In the genomic region with DNA sequence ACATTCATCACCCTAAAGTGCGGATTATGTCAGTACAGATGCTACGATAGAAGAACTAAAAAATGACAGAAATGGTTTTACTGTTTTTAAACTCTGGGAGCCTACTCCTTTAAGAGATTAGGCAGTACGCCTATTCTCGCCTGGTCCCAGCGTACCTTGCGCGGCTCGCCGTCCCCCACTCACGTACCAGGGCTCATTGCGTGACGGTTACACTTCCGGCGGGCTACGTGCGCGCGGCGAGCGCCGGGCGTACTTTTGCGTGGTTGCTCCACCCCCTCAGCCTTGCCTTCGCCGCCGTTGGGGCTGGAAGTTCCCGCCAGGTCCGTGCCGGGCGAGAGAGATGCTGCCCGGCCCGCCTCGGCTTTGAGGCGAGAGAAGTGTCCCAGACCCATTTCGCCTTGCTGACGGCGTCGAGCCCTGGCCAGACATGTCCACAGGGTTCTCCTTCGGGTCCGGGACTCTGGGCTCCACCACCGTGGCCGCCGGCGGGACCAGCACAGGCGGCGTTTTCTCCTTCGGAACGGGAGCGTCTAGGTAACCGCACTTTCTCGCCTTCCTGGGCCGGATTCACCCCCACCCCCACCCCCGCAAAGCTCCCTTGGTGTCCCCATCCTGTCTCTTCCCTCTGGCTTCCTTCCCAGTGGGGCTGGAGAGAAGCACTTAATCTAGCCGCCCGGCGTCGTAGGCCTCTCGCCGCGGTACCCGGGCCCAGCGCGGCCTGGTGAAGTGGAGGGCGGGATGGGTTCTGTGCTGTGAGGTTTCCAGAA, we compare ENCODE assay signal across 1 cellular context.
TF ChIP-seq lines count a peak whose summit lies in the region.

A gene with protein sequence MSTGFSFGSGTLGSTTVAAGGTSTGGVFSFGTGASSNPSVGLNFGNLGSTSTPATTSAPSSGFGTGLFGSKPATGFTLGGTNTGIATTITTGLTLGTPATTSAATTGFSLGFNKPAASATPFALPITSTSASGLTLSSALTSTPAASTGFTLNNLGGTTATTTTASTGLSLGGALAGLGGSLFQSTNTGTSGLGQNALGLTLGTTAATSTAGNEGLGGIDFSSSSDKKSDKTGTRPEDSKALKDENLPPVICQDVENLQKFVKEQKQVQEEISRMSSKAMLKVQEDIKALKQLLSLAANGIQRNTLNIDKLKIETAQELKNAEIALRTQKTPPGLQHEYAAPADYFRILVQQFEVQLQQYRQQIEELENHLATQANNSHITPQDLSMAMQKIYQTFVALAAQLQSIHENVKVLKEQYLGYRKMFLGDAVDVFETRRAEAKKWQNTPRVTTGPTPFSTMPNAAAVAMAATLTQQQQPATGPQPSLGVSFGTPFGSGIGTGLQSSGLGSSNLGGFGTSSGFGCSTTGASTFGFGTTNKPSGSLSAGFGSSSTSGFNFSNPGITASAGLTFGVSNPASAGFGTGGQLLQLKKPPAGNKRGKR (plus strand): TSS at position 279 of the 767 bp plus-strand sequence. CDS start 149 bp downstream, at position 428.

TF ChIP-seq in K562, 482 proteins besides CTCF, POLR2A, EP300 and RAD21 (continued from another document and continues in another):
- TF ChIP-seq, protein P1, sequence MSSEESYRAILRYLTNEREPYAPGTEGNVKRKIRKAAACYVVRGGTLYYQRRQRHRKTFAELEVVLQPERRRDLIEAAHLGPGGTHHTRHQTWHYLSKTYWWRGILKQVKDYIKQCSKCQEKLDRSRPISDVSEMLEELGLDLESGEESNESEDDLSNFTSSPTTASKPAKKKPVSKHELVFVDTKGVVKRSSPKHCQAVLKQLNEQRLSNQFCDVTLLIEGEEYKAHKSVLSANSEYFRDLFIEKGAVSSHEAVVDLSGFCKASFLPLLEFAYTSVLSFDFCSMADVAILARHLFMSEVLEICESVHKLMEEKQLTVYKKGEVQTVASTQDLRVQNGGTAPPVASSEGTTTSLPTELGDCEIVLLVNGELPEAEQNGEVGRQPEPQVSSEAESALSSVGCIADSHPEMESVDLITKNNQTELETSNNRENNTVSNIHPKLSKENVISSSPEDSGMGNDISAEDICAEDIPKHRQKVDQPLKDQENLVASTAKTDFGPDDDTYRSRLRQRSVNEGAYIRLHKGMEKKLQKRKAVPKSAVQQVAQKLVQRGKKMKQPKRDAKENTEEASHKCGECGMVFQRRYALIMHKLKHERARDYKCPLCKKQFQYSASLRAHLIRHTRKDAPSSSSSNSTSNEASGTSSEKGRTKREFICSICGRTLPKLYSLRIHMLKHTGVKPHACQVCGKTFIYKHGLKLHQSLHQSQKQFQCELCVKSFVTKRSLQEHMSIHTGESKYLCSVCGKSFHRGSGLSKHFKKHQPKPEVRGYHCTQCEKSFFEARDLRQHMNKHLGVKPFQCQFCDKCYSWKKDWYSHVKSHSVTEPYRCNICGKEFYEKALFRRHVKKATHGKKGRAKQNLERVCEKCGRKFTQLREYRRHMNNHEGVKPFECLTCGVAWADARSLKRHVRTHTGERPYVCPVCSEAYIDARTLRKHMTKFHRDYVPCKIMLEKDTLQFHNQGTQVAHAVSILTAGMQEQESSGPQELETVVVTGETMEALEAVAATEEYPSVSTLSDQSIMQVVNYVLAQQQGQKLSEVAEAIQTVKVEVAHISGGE (CRISPR knock-in tag; IDR thresholded peaks at IDR 0.05), result peak in 2 of 3 experiments; percentile 50 to 75; a peak in 3 of 6 replicates
- TF ChIP-seq FUS (optimal IDR thresholded peaks at IDR 0.05; ENCODE audit: low read depth, low read length) (no peak), TARDBP (IDR thresholded peaks at IDR 0.05) (no peak), ZNF57 (CRISPR knock-in tag; IDR thresholded peaks at IDR 0.05) (no peak), STAG1 (CRISPR knock-in tag; IDR thresholded peaks at IDR 0.05; ENCODE audit: borderline replicate concordance) (no peak), NCOA6 (IDR thresholded peaks at IDR 0.05) (peak; percentile 88), HDGF (IDR thresholded peaks at IDR 0.05) (no peak), ZFX (CRISPR knock-in tag; IDR thresholded peaks at IDR 0.05) (peak; percentile 73), ZNF717 (CRISPR knock-in tag; IDR thresholded peaks at IDR 0.05) (no peak), NRF1 (conservative IDR thresholded peaks at IDR 0.05 in 1 of 2, IDR thresholded peaks at IDR 0.05 in 1 of 2) (peak; percentile 83 to 86), EP400 (IDR thresholded peaks at IDR 0.05) (peak; percentile 85), PHF8 (IDR thresholded peaks at IDR 0.05; ENCODE audit: borderline replicate concordance, low read length) (peak; percentile 83; the same call in 1 of the 2 replicates), ZNF232 (CRISPR knock-in tag; IDR thresholded peaks at IDR 0.05) (no peak), SP2 (IDR thresholded peaks at IDR 0.05; ENCODE audit: extremely low read depth, low read depth, low read length, poor library complexity, severe bottlenecking) (no peak), BHLHE40 (IDR thresholded peaks at IDR 0.05; ENCODE audit: low read length) (0 out of 2 replicates have a peak, but pooled peaks have one; percentile 11), SMARCA5 (IDR thresholded peaks at IDR 0.05) (no peak), TEAD4 (IDR thresholded peaks at IDR 0.05; ENCODE audit: low read length) (no peak; the same call in 1 of the 2 replicates), TEAD4 (CRISPR knock-in tag; IDR thresholded peaks at IDR 0.05; ENCODE audit: borderline replicate concordance) (no peak), ARID1B (IDR thresholded peaks at IDR 0.05) (no peak), ZNF175 (CRISPR knock-in tag; IDR thresholded peaks at IDR 0.05; ENCODE audit: low read depth) (no peak), ZNF778 (CRISPR knock-in tag; IDR thresholded peaks at IDR 0.05) (no peak), SRF (CRISPR knock-in tag; IDR thresholded peaks at IDR 0.05) (no peak), CBX1 (IDR thresholded peaks at IDR 0.05; ENCODE audit: low read depth) (no peak), NCOA4 (IDR thresholded peaks at IDR 0.05; ENCODE audit: partially characterized antibody) (no peak), PHTF2 (CRISPR knock-in tag; IDR thresholded peaks at IDR 0.05) (no peak), ZNF224 (CRISPR knock-in tag; IDR thresholded peaks at IDR 0.05) (no peak), GATA2 (CRISPR knock-in tag; IDR thresholded peaks at IDR 0.05) (no peak), KDM5B (IDR thresholded peaks at IDR 0.05; ENCODE audit: insufficient replicate concordance, low read depth, low read length) (peak; percentile 68), RBBP5 (IDR thresholded peaks at IDR 0.05; ENCODE audit: borderline replicate concordance, insufficient read depth, low read length, poor library complexity, severe bottlenecking) (peak; percentile 76), ASH1L (IDR thresholded peaks at IDR 0.05; ENCODE audit: borderline replicate concordance, low read depth, partially characterized antibody) (no peak), ETV5 (CRISPR knock-in tag; IDR thresholded peaks at IDR 0.05; ENCODE audit: low read depth) (peak; percentile 89)
- TF ChIP-seq, protein P2, sequence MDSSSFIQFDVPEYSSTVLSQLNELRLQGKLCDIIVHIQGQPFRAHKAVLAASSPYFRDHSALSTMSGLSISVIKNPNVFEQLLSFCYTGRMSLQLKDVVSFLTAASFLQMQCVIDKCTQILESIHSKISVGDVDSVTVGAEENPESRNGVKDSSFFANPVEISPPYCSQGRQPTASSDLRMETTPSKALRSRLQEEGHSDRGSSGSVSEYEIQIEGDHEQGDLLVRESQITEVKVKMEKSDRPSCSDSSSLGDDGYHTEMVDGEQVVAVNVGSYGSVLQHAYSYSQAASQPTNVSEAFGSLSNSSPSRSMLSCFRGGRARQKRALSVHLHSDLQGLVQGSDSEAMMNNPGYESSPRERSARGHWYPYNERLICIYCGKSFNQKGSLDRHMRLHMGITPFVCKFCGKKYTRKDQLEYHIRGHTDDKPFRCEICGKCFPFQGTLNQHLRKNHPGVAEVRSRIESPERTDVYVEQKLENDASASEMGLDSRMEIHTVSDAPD (CRISPR knock-in tag; IDR thresholded peaks at IDR 0.05), result no peak
- TF ChIP-seq, protein P3, sequence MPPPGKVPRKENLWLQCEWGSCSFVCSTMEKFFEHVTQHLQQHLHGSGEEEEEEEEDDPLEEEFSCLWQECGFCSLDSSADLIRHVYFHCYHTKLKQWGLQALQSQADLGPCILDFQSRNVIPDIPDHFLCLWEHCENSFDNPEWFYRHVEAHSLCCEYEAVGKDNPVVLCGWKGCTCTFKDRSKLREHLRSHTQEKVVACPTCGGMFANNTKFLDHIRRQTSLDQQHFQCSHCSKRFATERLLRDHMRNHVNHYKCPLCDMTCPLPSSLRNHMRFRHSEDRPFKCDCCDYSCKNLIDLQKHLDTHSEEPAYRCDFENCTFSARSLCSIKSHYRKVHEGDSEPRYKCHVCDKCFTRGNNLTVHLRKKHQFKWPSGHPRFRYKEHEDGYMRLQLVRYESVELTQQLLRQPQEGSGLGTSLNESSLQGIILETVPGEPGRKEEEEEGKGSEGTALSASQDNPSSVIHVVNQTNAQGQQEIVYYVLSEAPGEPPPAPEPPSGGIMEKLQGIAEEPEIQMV (tag; conservative IDR thresholded peaks at IDR 0.05; ENCODE audit: low read depth), result peak; percentile 97
- TF ChIP-seq, protein P4, sequence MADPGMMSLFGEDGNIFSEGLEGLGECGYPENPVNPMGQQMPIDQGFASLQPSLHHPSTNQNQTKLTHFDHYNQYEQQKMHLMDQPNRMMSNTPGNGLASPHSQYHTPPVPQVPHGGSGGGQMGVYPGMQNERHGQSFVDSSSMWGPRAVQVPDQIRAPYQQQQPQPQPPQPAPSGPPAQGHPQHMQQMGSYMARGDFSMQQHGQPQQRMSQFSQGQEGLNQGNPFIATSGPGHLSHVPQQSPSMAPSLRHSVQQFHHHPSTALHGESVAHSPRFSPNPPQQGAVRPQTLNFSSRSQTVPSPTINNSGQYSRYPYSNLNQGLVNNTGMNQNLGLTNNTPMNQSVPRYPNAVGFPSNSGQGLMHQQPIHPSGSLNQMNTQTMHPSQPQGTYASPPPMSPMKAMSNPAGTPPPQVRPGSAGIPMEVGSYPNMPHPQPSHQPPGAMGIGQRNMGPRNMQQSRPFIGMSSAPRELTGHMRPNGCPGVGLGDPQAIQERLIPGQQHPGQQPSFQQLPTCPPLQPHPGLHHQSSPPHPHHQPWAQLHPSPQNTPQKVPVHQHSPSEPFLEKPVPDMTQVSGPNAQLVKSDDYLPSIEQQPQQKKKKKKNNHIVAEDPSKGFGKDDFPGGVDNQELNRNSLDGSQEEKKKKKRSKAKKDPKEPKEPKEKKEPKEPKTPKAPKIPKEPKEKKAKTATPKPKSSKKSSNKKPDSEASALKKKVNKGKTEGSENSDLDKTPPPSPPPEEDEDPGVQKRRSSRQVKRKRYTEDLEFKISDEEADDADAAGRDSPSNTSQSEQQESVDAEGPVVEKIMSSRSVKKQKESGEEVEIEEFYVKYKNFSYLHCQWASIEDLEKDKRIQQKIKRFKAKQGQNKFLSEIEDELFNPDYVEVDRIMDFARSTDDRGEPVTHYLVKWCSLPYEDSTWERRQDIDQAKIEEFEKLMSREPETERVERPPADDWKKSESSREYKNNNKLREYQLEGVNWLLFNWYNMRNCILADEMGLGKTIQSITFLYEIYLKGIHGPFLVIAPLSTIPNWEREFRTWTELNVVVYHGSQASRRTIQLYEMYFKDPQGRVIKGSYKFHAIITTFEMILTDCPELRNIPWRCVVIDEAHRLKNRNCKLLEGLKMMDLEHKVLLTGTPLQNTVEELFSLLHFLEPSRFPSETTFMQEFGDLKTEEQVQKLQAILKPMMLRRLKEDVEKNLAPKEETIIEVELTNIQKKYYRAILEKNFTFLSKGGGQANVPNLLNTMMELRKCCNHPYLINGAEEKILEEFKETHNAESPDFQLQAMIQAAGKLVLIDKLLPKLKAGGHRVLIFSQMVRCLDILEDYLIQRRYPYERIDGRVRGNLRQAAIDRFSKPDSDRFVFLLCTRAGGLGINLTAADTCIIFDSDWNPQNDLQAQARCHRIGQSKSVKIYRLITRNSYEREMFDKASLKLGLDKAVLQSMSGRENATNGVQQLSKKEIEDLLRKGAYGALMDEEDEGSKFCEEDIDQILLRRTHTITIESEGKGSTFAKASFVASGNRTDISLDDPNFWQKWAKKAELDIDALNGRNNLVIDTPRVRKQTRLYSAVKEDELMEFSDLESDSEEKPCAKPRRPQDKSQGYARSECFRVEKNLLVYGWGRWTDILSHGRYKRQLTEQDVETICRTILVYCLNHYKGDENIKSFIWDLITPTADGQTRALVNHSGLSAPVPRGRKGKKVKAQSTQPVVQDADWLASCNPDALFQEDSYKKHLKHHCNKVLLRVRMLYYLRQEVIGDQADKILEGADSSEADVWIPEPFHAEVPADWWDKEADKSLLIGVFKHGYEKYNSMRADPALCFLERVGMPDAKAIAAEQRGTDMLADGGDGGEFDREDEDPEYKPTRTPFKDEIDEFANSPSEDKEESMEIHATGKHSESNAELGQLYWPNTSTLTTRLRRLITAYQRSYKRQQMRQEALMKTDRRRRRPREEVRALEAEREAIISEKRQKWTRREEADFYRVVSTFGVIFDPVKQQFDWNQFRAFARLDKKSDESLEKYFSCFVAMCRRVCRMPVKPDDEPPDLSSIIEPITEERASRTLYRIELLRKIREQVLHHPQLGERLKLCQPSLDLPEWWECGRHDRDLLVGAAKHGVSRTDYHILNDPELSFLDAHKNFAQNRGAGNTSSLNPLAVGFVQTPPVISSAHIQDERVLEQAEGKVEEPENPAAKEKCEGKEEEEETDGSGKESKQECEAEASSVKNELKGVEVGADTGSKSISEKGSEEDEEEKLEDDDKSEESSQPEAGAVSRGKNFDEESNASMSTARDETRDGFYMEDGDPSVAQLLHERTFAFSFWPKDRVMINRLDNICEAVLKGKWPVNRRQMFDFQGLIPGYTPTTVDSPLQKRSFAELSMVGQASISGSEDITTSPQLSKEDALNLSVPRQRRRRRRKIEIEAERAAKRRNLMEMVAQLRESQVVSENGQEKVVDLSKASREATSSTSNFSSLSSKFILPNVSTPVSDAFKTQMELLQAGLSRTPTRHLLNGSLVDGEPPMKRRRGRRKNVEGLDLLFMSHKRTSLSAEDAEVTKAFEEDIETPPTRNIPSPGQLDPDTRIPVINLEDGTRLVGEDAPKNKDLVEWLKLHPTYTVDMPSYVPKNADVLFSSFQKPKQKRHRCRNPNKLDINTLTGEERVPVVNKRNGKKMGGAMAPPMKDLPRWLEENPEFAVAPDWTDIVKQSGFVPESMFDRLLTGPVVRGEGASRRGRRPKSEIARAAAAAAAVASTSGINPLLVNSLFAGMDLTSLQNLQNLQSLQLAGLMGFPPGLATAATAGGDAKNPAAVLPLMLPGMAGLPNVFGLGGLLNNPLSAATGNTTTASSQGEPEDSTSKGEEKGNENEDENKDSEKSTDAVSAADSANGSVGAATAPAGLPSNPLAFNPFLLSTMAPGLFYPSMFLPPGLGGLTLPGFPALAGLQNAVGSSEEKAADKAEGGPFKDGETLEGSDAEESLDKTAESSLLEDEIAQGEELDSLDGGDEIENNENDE (IDR thresholded peaks at IDR 0.05; ENCODE audit: low read depth, low read length), result no peak
- TF ChIP-seq, protein P5, sequence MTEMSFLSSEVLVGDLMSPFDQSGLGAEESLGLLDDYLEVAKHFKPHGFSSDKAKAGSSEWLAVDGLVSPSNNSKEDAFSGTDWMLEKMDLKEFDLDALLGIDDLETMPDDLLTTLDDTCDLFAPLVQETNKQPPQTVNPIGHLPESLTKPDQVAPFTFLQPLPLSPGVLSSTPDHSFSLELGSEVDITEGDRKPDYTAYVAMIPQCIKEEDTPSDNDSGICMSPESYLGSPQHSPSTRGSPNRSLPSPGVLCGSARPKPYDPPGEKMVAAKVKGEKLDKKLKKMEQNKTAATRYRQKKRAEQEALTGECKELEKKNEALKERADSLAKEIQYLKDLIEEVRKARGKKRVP (CRISPR knock-in tag; IDR thresholded peaks at IDR 0.05), result no peak
- TF ChIP-seq, protein P6, sequence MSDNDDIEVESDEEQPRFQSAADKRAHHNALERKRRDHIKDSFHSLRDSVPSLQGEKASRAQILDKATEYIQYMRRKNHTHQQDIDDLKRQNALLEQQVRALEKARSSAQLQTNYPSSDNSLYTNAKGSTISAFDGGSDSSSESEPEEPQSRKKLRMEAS (CRISPR knock-in tag; IDR thresholded peaks at IDR 0.05), result peak; percentile 53; the same call in 1 of the 2 replicates
